Comparison of ENCODE assay signal across 1 cellular context in the genomic region with DNA sequence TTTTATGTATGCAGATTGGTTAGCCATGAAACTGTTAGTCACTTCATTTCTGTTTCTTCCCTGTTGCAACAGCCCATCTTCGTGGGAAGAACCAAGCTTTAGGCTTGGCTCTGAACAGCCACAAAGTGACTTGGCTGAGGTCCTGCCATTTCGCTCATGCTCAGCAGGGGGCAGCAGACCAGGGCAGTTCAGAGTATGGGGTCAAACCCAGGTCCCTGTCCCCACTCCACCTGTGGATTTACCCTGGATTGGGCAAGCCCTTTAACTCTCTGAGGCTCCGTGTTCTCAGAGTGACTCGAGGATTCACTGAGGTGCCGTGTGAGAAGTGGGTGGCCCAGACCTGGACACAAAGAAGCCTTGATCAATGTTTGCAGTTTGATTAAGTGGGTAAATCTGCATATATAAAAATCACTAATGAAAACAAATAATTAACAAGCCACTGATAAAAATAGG.
TF ChIP-seq lines count a peak whose summit lies in the region.

No MANE protein-coding gene starts in this region.

TF ChIP-seq in K562, 482 proteins besides CTCF, POLR2A, EP300 and RAD21 (continued from another document):
- TF ChIP-seq, protein P1, sequence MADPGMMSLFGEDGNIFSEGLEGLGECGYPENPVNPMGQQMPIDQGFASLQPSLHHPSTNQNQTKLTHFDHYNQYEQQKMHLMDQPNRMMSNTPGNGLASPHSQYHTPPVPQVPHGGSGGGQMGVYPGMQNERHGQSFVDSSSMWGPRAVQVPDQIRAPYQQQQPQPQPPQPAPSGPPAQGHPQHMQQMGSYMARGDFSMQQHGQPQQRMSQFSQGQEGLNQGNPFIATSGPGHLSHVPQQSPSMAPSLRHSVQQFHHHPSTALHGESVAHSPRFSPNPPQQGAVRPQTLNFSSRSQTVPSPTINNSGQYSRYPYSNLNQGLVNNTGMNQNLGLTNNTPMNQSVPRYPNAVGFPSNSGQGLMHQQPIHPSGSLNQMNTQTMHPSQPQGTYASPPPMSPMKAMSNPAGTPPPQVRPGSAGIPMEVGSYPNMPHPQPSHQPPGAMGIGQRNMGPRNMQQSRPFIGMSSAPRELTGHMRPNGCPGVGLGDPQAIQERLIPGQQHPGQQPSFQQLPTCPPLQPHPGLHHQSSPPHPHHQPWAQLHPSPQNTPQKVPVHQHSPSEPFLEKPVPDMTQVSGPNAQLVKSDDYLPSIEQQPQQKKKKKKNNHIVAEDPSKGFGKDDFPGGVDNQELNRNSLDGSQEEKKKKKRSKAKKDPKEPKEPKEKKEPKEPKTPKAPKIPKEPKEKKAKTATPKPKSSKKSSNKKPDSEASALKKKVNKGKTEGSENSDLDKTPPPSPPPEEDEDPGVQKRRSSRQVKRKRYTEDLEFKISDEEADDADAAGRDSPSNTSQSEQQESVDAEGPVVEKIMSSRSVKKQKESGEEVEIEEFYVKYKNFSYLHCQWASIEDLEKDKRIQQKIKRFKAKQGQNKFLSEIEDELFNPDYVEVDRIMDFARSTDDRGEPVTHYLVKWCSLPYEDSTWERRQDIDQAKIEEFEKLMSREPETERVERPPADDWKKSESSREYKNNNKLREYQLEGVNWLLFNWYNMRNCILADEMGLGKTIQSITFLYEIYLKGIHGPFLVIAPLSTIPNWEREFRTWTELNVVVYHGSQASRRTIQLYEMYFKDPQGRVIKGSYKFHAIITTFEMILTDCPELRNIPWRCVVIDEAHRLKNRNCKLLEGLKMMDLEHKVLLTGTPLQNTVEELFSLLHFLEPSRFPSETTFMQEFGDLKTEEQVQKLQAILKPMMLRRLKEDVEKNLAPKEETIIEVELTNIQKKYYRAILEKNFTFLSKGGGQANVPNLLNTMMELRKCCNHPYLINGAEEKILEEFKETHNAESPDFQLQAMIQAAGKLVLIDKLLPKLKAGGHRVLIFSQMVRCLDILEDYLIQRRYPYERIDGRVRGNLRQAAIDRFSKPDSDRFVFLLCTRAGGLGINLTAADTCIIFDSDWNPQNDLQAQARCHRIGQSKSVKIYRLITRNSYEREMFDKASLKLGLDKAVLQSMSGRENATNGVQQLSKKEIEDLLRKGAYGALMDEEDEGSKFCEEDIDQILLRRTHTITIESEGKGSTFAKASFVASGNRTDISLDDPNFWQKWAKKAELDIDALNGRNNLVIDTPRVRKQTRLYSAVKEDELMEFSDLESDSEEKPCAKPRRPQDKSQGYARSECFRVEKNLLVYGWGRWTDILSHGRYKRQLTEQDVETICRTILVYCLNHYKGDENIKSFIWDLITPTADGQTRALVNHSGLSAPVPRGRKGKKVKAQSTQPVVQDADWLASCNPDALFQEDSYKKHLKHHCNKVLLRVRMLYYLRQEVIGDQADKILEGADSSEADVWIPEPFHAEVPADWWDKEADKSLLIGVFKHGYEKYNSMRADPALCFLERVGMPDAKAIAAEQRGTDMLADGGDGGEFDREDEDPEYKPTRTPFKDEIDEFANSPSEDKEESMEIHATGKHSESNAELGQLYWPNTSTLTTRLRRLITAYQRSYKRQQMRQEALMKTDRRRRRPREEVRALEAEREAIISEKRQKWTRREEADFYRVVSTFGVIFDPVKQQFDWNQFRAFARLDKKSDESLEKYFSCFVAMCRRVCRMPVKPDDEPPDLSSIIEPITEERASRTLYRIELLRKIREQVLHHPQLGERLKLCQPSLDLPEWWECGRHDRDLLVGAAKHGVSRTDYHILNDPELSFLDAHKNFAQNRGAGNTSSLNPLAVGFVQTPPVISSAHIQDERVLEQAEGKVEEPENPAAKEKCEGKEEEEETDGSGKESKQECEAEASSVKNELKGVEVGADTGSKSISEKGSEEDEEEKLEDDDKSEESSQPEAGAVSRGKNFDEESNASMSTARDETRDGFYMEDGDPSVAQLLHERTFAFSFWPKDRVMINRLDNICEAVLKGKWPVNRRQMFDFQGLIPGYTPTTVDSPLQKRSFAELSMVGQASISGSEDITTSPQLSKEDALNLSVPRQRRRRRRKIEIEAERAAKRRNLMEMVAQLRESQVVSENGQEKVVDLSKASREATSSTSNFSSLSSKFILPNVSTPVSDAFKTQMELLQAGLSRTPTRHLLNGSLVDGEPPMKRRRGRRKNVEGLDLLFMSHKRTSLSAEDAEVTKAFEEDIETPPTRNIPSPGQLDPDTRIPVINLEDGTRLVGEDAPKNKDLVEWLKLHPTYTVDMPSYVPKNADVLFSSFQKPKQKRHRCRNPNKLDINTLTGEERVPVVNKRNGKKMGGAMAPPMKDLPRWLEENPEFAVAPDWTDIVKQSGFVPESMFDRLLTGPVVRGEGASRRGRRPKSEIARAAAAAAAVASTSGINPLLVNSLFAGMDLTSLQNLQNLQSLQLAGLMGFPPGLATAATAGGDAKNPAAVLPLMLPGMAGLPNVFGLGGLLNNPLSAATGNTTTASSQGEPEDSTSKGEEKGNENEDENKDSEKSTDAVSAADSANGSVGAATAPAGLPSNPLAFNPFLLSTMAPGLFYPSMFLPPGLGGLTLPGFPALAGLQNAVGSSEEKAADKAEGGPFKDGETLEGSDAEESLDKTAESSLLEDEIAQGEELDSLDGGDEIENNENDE (IDR thresholded peaks at IDR 0.05; ENCODE audit: low read depth, low read length): no peak
- no peak for TF ChIP-seq ZNF134 (CRISPR knock-in tag; conservative IDR thresholded peaks at IDR 0.05)
- no peak for TF ChIP-seq ZSCAN29 (IDR thresholded peaks at IDR 0.05)
- TF ChIP-seq MCM5 (IDR thresholded peaks at IDR 0.05; ENCODE audit: low read depth): no peak
- no peak for TF ChIP-seq ZNF354B (CRISPR knock-in tag; IDR thresholded peaks at IDR 0.05)
- TF ChIP-seq ZNF766 (CRISPR knock-in tag; conservative IDR thresholded peaks at IDR 0.05): no peak
- TF ChIP-seq NCOA2 (IDR thresholded peaks at IDR 0.05; ENCODE audit: partially characterized antibody in 2 of 2): no peak
- TF ChIP-seq ZNF408 (CRISPR knock-in tag; IDR thresholded peaks at IDR 0.05; ENCODE audit: low read depth): no peak
- TF ChIP-seq POLR2AphosphoS2 (IDR thresholded peaks at IDR 0.05; ENCODE audit: low read length): no peak
- TF ChIP-seq CHD2 (IDR thresholded peaks at IDR 0.05; ENCODE audit: low read depth, low read length): no peak
- TF ChIP-seq NR4A1 (CRISPR knock-in tag; IDR thresholded peaks at IDR 0.05): no peak
- no peak for TF ChIP-seq NR4A1 (tag; IDR thresholded peaks at IDR 0.05)
- TF ChIP-seq JUND (IDR thresholded peaks at IDR 0.05; ENCODE audit: borderline replicate concordance, low read depth, low read length): 0 out of 2 replicates have a peak, but pooled peaks have one; percentile 23
- no peak; the same call in 2 of the 3 replicates for TF ChIP-seq JUND (tag; IDR thresholded peaks at IDR 0.05; ENCODE audit: borderline replicate concordance, low read depth, low read length)
- no peak for TF ChIP-seq CCAR2 (IDR thresholded peaks at IDR 0.05; ENCODE audit: low read depth, low read length)
- TF ChIP-seq HDAC3 (IDR thresholded peaks at IDR 0.05; ENCODE audit: borderline replicate concordance, partially characterized antibody): no peak
- TF ChIP-seq BRD9 (IDR thresholded peaks at IDR 0.05; ENCODE audit: low read depth, partially characterized antibody): no peak
- TF ChIP-seq KHSRP (IDR thresholded peaks at IDR 0.05): no peak
- TF ChIP-seq FOXK1 (CRISPR knock-in tag; IDR thresholded peaks at IDR 0.05; ENCODE audit: borderline replicate concordance): no peak
- TF ChIP-seq ESRRA (IDR thresholded peaks at IDR 0.05; ENCODE audit: borderline replicate concordance, low read depth): peak; percentile 27; the same call in 1 of the 2 replicates
- TF ChIP-seq ZNF445 (CRISPR knock-in tag; IDR thresholded peaks at IDR 0.05; ENCODE audit: low read depth): no peak
- TF ChIP-seq EHMT2 (IDR thresholded peaks at IDR 0.05): no peak
